In the genomic region with DNA sequence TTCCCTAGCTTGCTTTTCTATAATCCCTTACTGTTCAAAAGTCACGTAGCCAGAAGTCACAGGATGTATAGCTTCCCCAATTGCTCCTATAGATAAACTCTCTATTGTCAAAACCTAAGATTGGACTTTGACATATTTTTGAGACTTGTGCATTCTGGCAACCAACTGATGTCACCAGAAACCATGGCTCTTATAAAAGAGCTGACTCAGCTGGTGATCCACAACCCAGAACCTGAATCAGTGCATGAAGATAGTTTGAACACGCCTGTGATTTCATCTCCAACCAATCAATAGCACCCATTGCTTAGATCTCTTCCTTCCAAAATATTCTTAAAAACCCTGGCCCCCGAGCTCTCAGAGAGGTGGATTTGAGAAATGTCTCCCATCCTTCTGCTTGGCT, we compare ENCODE assay signal across 9 cellular contexts.
"Had no signal": no experiment of that assay in that cellular context is flagged by ENCODE, and none has a peak within 500 bp of the region (broad histone marks: within the 10 kb centered on the region; RNA-seq: fewer than 3 reads in every experiment).

No MANE protein-coding gene starts in this region.

- ATAC-seq: GM23338, HCT116 had no signal

- H3K4me3 ChIP-seq: GM23338, HAP-1 had no signal

- H3K4me1 Mint-ChIP-seq: IgD-negative memory B cell had no signal

- H3K4me3 Mint-ChIP-seq: GM23338, HFFc6, IgD-negative memory B cell had no signal

- H3K27me3 Mint-ChIP-seq: IgD-negative memory B cell had no signal

- H3K36me3 Mint-ChIP-seq: IgD-negative memory B cell had no signal

- H3K36me3 ChIP-seq: HAP-1 had no signal

- H3K27ac Mint-ChIP-seq: GM23338, HFFc6, IgD-negative memory B cell had no signal

- H3K4me2 ChIP-seq: GM23338 had no signal

- FAIRE-seq: H1, H54, HTR-8/SVneo had no signal

- DNase-seq: HFFc6, KG1 had no signal

- H2AFZ ChIP-seq: GM23338 had no signal
